Comparison of ENCODE assay signal across 8 cellular contexts in genomic region chr9:122350577-122351355, GRCh38. TPM values are rescaled to one million over a fixed set of nuclear protein-coding genes. Genes with fewer than 3 reads are reported as not detected.
DNase-seq lines count a peak whose midpoint lies in the region; ATAC-seq lines count a peak whose summit lies in the region.

No MANE protein-coding gene starts in this region.

- peak; percentile 86 for ATAC-seq in GM18867 (IDR thresholded peaks at IDR 0.05; ENCODE audit: unreplicated experiment)
- peak; percentile 85 for ATAC-seq in HG03280 (IDR thresholded peaks at IDR 0.05; ENCODE audit: unreplicated experiment)

- DNase-seq in AG08395 (ENCODE audit: low spot score), result peak; percentile 90
- peak; percentile 70 for DNase-seq in NCI-H69 (lab: John Stamatoyannopoulos, UW)
- DNase-seq in activated CD4-positive, alpha-beta T cell treated with anti-CD3 and anti-CD28 coated beads, Interleukin-2, amount 50 U/mL, for 24 hours (ENCODE audit: low read depth in 1 of 2, low spot score in 1 of 2), result peak; percentile 63 to 68
- DNase-seq in dedifferentiated amniotic fluid mesenchymal stem cell (ENCODE audit: extremely low spot score), result peak; percentile 62
- peak; percentile 78 to 86 for DNase-seq in lung microvascular endothelial cell (ENCODE audit: low read depth in 2 of 2)
- peak; percentile 63 for DNase-seq in stimulated activated CD8-positive, alpha-beta memory T cell treated with anti-CD3 and anti-CD28 coated beads, Interleukin-15, amount 100 ng/mL, for 1 hour (ENCODE audit: low read depth)

RNA-seq across cellular contexts. Expression of gene PTGS1, which starts 20.1 kb away (rescaled TPM):
- 1.4 and 1.5 TPM in 2 replicates for total RNA-seq in lung microvascular endothelial cell

Comparison
In these comparisons a context has a peak if more than half of its experiments do, and no peak if none do; other contexts are left out.
1. Peak in every context shown above with its lines: DNase-seq and ATAC-seq.